ENCODE assay signal across 18 cellular contexts in genomic region chr6:113396644-113397201, GRCh38.
"Had no signal": no experiment of that assay in that cellular context is flagged by ENCODE, and none has a peak within 500 bp of the region (broad histone marks: within the 10 kb centered on the region; RNA-seq: fewer than 3 reads in every experiment).

No MANE protein-coding gene starts in this region.

- H3K4me1 ChIP-seq: gastroesophageal sphincter had no signal

- H3K27ac ChIP-seq: gastroesophageal sphincter, left ventricle myocardium inferior, ovary, testis had no signal

- H3K4me3 ChIP-seq: gastroesophageal sphincter, left ventricle myocardium inferior, ovary, testis had no signal

- H3K27me3 ChIP-seq: gastroesophageal sphincter, ovary, testis had no signal

- ATAC-seq: activated CD8-positive, alpha-beta memory T cell treated with anti-CD3 and anti-CD28 coated beads, Interleukin-2, amount 10 ng/mL, durations not matched to agents 7 days and 5 days; activated naive CD4-positive, alpha-beta T cell treated with anti-CD3 and anti-CD28 coated beads, Interleukin-2, amount 50 U/mL, for 72 hours; activated T-cell treated with anti-CD3 and anti-CD28 coated beads, Interleukin-2, amount 50 U/mL, for 4 hours; gastroesophageal sphincter had no signal

- H3K9me3 ChIP-seq: gastroesophageal sphincter, left ventricle myocardium inferior, ovary, testis had no signal

- DNase-seq: activated CD4-positive, alpha-beta T cell treated with anti-CD3 and anti-CD28 coated beads, Interleukin-2, amount 50 U/mL, for 4 hours; activated CD8-positive, alpha-beta memory T cell treated with anti-CD3 and anti-CD28 coated beads, Interleukin-2, amount 10 ng/mL, durations not matched to agents 7 days and 5 days; activated effector memory CD4-positive, alpha-beta T cell treated with anti-CD3 and anti-CD28 coated beads, Interleukin-2, amount 50 U/mL, for 16 hours; activated T-cell treated with anti-CD3 and anti-CD28 coated beads, Interleukin-2, amount 50 U/mL, for 4 hours; anterior cingulate cortex; cortex of kidney; effector memory CD4-positive, alpha-beta T cell; kidney; left ventricle myocardium inferior; mesenchymal stem cell; nephron progenitor cell; ovary; stimulated activated CD4-positive, alpha-beta T cell treated with anti-CD3 and anti-CD28 coated beads, Interleukin-15, amount 100 ng/mL, for 24 hours; stimulated activated CD4-positive, alpha-beta T cell treated with anti-CD3 and anti-CD28 coated beads, Interleukin-4, amount 100 ng/mL, for 24 hours; T-helper 1 cell; testis had no signal

- H3K36me3 ChIP-seq: gastroesophageal sphincter, left ventricle myocardium inferior, ovary had no signal
